ENCODE assay signal across 1 cellular context in the genomic region with DNA sequence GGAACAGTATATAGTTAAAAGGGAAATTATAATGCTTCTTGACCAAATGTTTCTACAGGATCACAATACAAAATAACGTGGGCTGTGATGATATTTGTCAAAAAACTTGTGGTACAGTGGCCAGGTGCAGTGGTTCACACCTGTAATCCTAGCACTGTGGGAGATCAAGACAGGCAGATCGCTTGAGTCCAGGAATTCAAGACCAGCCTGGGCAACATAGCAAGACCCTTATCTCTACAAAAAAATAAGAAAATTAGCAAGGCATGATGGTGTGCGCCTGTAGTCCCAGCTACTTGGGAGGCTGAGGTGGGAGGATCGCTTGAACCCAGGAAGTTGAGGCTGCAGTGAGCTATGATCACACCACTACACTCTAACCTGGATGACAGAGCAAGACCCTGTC.
A peak's percentile ranks its signal among the peaks of the same experiment; 100 is the strongest.
TF ChIP-seq lines count a peak whose summit lies in the region.

No MANE protein-coding gene starts in this region.

TF ChIP-seq in HepG2, 621 proteins besides CTCF, POLR2A, EP300 and RAD21:
- TF ChIP-seq, protein P1, sequence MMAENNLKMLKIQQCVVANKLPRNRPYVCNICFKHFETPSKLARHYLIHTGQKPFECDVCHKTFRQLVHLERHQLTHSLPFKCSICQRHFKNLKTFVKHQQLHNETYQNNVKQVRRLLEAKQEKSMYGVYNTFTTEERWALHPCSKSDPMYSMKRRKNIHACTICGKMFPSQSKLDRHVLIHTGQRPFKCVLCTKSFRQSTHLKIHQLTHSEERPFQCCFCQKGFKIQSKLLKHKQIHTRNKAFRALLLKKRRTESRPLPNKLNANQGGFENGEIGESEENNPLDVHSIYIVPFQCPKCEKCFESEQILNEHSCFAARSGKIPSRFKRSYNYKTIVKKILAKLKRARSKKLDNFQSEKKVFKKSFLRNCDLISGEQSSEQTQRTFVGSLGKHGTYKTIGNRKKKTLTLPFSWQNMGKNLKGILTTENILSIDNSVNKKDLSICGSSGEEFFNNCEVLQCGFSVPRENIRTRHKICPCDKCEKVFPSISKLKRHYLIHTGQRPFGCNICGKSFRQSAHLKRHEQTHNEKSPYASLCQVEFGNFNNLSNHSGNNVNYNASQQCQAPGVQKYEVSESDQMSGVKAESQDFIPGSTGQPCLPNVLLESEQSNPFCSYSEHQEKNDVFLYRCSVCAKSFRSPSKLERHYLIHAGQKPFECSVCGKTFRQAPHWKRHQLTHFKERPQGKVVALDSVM (CRISPR knock-in tag; IDR thresholded peaks at IDR 0.05): peak; percentile 27; the same call in 1 of the 2 replicates
- TF ChIP-seq ZNF121 (CRISPR knock-in tag; IDR thresholded peaks at IDR 0.05): 0 out of 2 replicates have a peak, but pooled peaks have one; percentile 32
